ENCODE assay signal across 8 cellular contexts in genomic region chr2:43226955-43227829, GRCh38. TPM values are rescaled to one million over a fixed set of nuclear protein-coding genes. Genes with fewer than 3 reads are reported as not detected.
A peak's percentile ranks its signal among the peaks of the same experiment; 100 is the strongest.
DNase-seq lines count a peak whose midpoint lies in the region; ATAC-seq lines count a peak whose summit lies in the region.

No MANE protein-coding gene starts in this region.

- peaks cover 24% of the 10 kb centered on the region for H3K36me3 ChIP-seq in ACC112 (ENCODE audit: insufficient read depth, low read length)
- H3K36me3 ChIP-seq in NT2/D1 (ENCODE audit: insufficient read depth, insufficient read length, low read length): peaks cover 48% of the 10 kb centered on the region
- peaks cover 32% of the 10 kb centered on the region for H3K36me3 ChIP-seq in muscle layer of colon (ENCODE audit: insufficient read depth, low read length)

- H3K27me3 ChIP-seq in ACC112 (ENCODE audit: insufficient read depth, low read length) (no peaks in the 10 kb centered on the region), NT2/D1 (ENCODE audit: insufficient read depth, insufficient read length) (no peaks in the 10 kb centered on the region), muscle layer of colon (ENCODE audit: control insufficient read depth in 1 of 2, insufficient read depth in 2 of 2, low read length in 2 of 2) (no peaks in the 10 kb centered on the region)

- H3K79me2 ChIP-seq in ACC112 (ENCODE audit: control insufficient read depth, insufficient read depth, low read length, unreplicated experiment): peaks cover 49% of the 10 kb centered on the region

- peak; percentile 63 for DNase-seq in NT2/D1 (ENCODE audit: low read depth, low spot score)
- DNase-seq in activated T-cell treated with anti-CD3 and anti-CD28 coated beads, Interleukin-2, amount 50 U/mL, for 4 hours: peak; percentile 51
- peak; percentile 39 to 69 for DNase-seq in stimulated activated CD8-positive, alpha-beta memory T cell treated with anti-CD3 and anti-CD28 coated beads, Interleukin-7, amount 100 ng/mL, for 4 hours (ENCODE audit: low read depth in 2 of 2)

- H3K4me3 ChIP-seq in ACC112 (ENCODE audit: low read depth, low read length) (peak overlapping the region; percentile 83), NT2/D1 (ENCODE audit: insufficient read length, low read depth) (peak overlapping the region; percentile 82), muscle layer of colon (ENCODE audit: low read depth in 1 of 2, low read length in 2 of 2) (peak overlapping the region; percentile 72 to 85)

- no peaks in the 10 kb centered on the region for H3K9me3 ChIP-seq in NT2/D1 (ENCODE audit: insufficient read depth, low read length)
- H3K9me3 ChIP-seq in muscle layer of colon (ENCODE audit: low read length): no peaks in the 10 kb centered on the region

- H3K9ac ChIP-seq in NT2/D1 (ENCODE audit: insufficient read length, low read depth) (peak overlapping the region; percentile 98), muscle layer of colon (ENCODE audit: low read length) (peak overlapping the region; percentile 33)

- H3K9me3 Mint-ChIP-seq in activated T-cell treated with anti-CD3 and anti-CD28 coated beads, Interleukin-2, amount 50 U/mL, for 4 hours: no peaks in the 10 kb centered on the region

- peak overlapping the region; percentile 95 for H3K27ac ChIP-seq in ACC112 (ENCODE audit: low read depth, low read length)
- peak overlapping the region; percentile 96 for H3K27ac ChIP-seq in muscle layer of colon (ENCODE audit: low read depth, low read length)

- peak; percentile 19 for ATAC-seq in GM18867 (IDR thresholded peaks at IDR 0.05; ENCODE audit: unreplicated experiment)
- ATAC-seq in HG03442 (IDR thresholded peaks at IDR 0.05; ENCODE audit: unreplicated experiment): peak; percentile 10
- ATAC-seq in activated T-cell treated with anti-CD3 and anti-CD28 coated beads, Interleukin-2, amount 50 U/mL, for 4 hours: peak; percentile 31 to 33
- ATAC-seq in esophagus mucosa: peak; percentile 69

- peaks cover 33% of the 10 kb centered on the region for H3K4me1 Mint-ChIP-seq in activated T-cell treated with anti-CD3 and anti-CD28 coated beads, Interleukin-2, amount 50 U/mL, for 4 hours (ENCODE audit: low read depth)

- H3K4me1 ChIP-seq in ACC112 (ENCODE audit: control insufficient read depth, insufficient read depth, low read length, unreplicated experiment) (peaks cover 18% of the 10 kb centered on the region), NT2/D1 (ENCODE audit: insufficient read depth, insufficient read length) (peaks cover 5% of the 10 kb centered on the region), muscle layer of colon (ENCODE audit: insufficient read depth, low read length) (peaks cover 26% of the 10 kb centered on the region)

- peaks cover 21% of the 10 kb centered on the region for H3K36me3 Mint-ChIP-seq in activated T-cell treated with anti-CD3 and anti-CD28 coated beads, Interleukin-2, amount 50 U/mL, for 4 hours (ENCODE audit: insufficient read depth)

- H3K27me3 Mint-ChIP-seq in activated T-cell treated with anti-CD3 and anti-CD28 coated beads, Interleukin-2, amount 50 U/mL, for 4 hours (ENCODE audit: low read depth): no peaks in the 10 kb centered on the region

- H3K4me3 Mint-ChIP-seq in activated T-cell treated with anti-CD3 and anti-CD28 coated beads, Interleukin-2, amount 50 U/mL, for 4 hours: peak overlapping the region; percentile 84

- H2AFZ ChIP-seq in ACC112 (ENCODE audit: low read length, unreplicated experiment): no peak overlapping the region

RNA-seq across cellular contexts. Expression of gene ZFP36L2, which starts 0.8 kb away (rescaled TPM):
- 10 to 100 TPM; 67.7 to 81.4 (median 75.5) TPM for total RNA-seq in activated T-cell treated with anti-CD3 and anti-CD28 coated beads, Interleukin-2, amount 50 U/mL, for 4 hours
- 71.0 TPM for total RNA-seq in esophagus mucosa

Comparison
In these comparisons a context has a peak if more than half of its experiments do, and no peak if none do; other contexts are left out.
1. Peak in every context shown above with its lines: DNase-seq, ATAC-seq, H3K4me3 ChIP-seq and H3K27ac ChIP-seq.
2. ATAC-seq: peak in every context shown above with its lines; median percentile 69 in esophagus mucosa; 32 in activated T-cell treated with anti-CD3 and anti-CD28 coated beads, Interleukin-2, amount 50 U/mL, for 4 hours; 19 in GM18867; 10 in HG03442.